ENCODE assay signal across 1 cellular context in genomic region chr18:50933684-50934083, GRCh38.
A peak's percentile ranks its signal among the peaks of the same experiment; 100 is the strongest.
TF ChIP-seq lines count a peak whose summit lies in the region.

No MANE protein-coding gene starts in this region.

TF ChIP-seq in K562, 482 proteins besides CTCF, POLR2A, EP300 and RAD21 (continued from another document and continues in another):
- no peak for TF ChIP-seq MTA1 (IDR thresholded peaks at IDR 0.05; ENCODE audit: borderline replicate concordance)
- TF ChIP-seq NCOR1 (IDR thresholded peaks at IDR 0.05), result 0 out of 2 replicates have a peak, but pooled peaks have one; percentile 27
- TF ChIP-seq TRIM24 (IDR thresholded peaks at IDR 0.05), result no peak
- no peak for TF ChIP-seq KDM4B (IDR thresholded peaks at IDR 0.05; ENCODE audit: borderline replicate concordance in 2 of 2, low read depth in 1 of 2)
- no peak for TF ChIP-seq SREBF2 (CRISPR knock-in tag; IDR thresholded peaks at IDR 0.05)
- TF ChIP-seq ZFP36 (IDR thresholded peaks at IDR 0.05; ENCODE audit: low read depth, low read length, partially characterized antibody), result no peak
- no peak for TF ChIP-seq FUS (optimal IDR thresholded peaks at IDR 0.05; ENCODE audit: low read depth, low read length)
- TF ChIP-seq TAL1 (IDR thresholded peaks at IDR 0.05), result peak; percentile 36; the same call in 1 of the 2 replicates
- no peak for TF ChIP-seq MEF2A (IDR thresholded peaks at IDR 0.05; ENCODE audit: control insufficient read depth, low read depth, low read length)
- peak; percentile 58 for TF ChIP-seq CBFA2T3 (IDR thresholded peaks at IDR 0.05)
- TF ChIP-seq ZNF212 (CRISPR knock-in tag; IDR thresholded peaks at IDR 0.05), result no peak
- TF ChIP-seq FOXK2 (conservative IDR thresholded peaks at IDR 0.05 in 1 of 2, IDR thresholded peaks at IDR 0.05 in 1 of 2; ENCODE audit: low read depth in 2 of 2), result no peak
- TF ChIP-seq ZBTB26 (CRISPR knock-in tag; IDR thresholded peaks at IDR 0.05), result no peak
- no peak for TF ChIP-seq ARHGAP35 (IDR thresholded peaks at IDR 0.05; ENCODE audit: partially characterized antibody)
- no peak for TF ChIP-seq SMARCB1 (IDR thresholded peaks at IDR 0.05; ENCODE audit: insufficient read length, low read depth)
- TF ChIP-seq STAT6 (CRISPR knock-in tag; IDR thresholded peaks at IDR 0.05), result no peak
- TF ChIP-seq SIX5 (IDR thresholded peaks at IDR 0.05; ENCODE audit: borderline replicate concordance in 1 of 2, insufficient read depth in 1 of 2, low read depth in 1 of 2, low read length in 2 of 2), result no peak
- no peak for TF ChIP-seq SAFB2 (IDR thresholded peaks at IDR 0.05; ENCODE audit: borderline replicate concordance, low read depth, low read length, severe bottlenecking)
- no peak for TF ChIP-seq HBP1 (CRISPR knock-in tag; IDR thresholded peaks at IDR 0.05)
- no peak for TF ChIP-seq HNRNPL (IDR thresholded peaks at IDR 0.05; ENCODE audit: low read depth, low read length)
- peak; percentile 44; the same call in 1 of the 2 replicates for TF ChIP-seq SOX6 (IDR thresholded peaks at IDR 0.05)
- no peak for TF ChIP-seq SRSF7 (optimal IDR thresholded peaks at IDR 0.05; ENCODE audit: low read depth, low read length)
- no peak for TF ChIP-seq ZNF778 (CRISPR knock-in tag; IDR thresholded peaks at IDR 0.05)
- TF ChIP-seq KDM5B (IDR thresholded peaks at IDR 0.05; ENCODE audit: insufficient replicate concordance, low read depth, low read length), result no peak
- no peak for TF ChIP-seq MYBL2 (IDR thresholded peaks at IDR 0.05; ENCODE audit: low read depth)
- no peak for TF ChIP-seq MYBL2 (CRISPR knock-in tag; IDR thresholded peaks at IDR 0.05; ENCODE audit: borderline replicate concordance)
- TF ChIP-seq DIDO1 (tag; IDR thresholded peaks at IDR 0.05; ENCODE audit: low read depth), result no peak
- no peak for TF ChIP-seq DEAF1 (CRISPR knock-in tag; IDR thresholded peaks at IDR 0.05)
- TF ChIP-seq TCF3 (CRISPR knock-in tag; IDR thresholded peaks at IDR 0.05), result peak; percentile 69; the same call in 1 of the 2 replicates
- no peak for TF ChIP-seq SIN3A (IDR thresholded peaks at IDR 0.05; ENCODE audit: borderline replicate concordance in 2 of 2, control insufficient read depth in 1 of 2, low read depth in 2 of 2, low read length in 2 of 2)
- TF ChIP-seq POU5F1 (IDR thresholded peaks at IDR 0.05; ENCODE audit: borderline replicate concordance, low read depth, low read length, partially characterized antibody), result no peak
- TF ChIP-seq ADNP (tag; IDR thresholded peaks at IDR 0.05), result peak; percentile 24; the same call in 1 of the 2 replicates
- no peak for TF ChIP-seq TFE3 (CRISPR knock-in tag; IDR thresholded peaks at IDR 0.05)
- TF ChIP-seq AFF4 (CRISPR knock-in tag; IDR thresholded peaks at IDR 0.05), result no peak
- no peak for TF ChIP-seq ATF4 (CRISPR knock-in tag; IDR thresholded peaks at IDR 0.05)
- TF ChIP-seq ATF7 (IDR thresholded peaks at IDR 0.05), result no peak
- TF ChIP-seq ZNF165 (CRISPR knock-in tag; IDR thresholded peaks at IDR 0.05; ENCODE audit: borderline replicate concordance), result no peak
- no peak for TF ChIP-seq FOXP4 (CRISPR knock-in tag; IDR thresholded peaks at IDR 0.05; ENCODE audit: borderline replicate concordance)
- TF ChIP-seq TFAM (CRISPR knock-in tag; conservative IDR thresholded peaks at IDR 0.05), result no peak
- TF ChIP-seq HNRNPH1 (optimal IDR thresholded peaks at IDR 0.05; ENCODE audit: low read depth, low read length), result no peak
- TF ChIP-seq ZNF592 (IDR thresholded peaks at IDR 0.05), result peak; percentile 35; the same call in 1 of the 2 replicates
